Comparison of ENCODE assay signal across 1 cellular context in the genomic region with DNA sequence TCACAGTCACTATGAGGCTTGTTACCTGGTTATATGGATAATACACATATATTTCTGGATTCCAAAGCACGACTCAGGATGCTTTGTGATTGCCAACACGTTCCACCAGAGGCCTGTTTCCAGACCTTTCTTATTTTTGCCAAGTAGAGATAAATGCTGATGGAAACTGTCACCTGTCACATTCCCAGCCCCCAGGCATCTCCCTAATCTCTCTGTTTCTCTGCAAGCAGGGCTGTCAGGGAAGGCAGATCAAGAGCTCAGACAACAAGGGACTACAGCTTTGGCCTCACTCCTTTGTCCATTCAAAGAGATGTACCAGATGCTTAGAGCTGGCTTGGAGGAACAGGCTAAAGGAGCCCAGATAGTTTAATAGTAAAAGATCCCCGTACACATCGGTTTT.
TF ChIP-seq lines count a peak whose summit lies in the region.

No MANE protein-coding gene starts in this region.

TF ChIP-seq in SK-N-SH treated with all-trans-retinoic acid at 6 μM for 48 hours, 23 proteins besides CTCF, POLR2A, EP300 and RAD21 (continued from another document):
- TF ChIP-seq, protein P1, sequence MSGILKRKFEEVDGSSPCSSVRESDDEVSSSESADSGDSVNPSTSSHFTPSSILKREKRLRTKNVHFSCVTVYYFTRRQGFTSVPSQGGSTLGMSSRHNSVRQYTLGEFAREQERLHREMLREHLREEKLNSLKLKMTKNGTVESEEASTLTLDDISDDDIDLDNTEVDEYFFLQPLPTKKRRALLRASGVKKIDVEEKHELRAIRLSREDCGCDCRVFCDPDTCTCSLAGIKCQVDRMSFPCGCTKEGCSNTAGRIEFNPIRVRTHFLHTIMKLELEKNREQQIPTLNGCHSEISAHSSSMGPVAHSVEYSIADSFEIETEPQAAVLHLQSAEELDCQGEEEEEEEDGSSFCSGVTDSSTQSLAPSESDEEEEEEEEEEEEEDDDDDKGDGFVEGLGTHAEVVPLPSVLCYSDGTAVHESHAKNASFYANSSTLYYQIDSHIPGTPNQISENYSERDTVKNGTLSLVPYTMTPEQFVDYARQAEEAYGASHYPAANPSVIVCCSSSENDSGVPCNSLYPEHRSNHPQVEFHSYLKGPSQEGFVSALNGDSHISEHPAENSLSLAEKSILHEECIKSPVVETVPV (CRISPR knock-in tag; IDR thresholded peaks at IDR 0.05): no peak
- TF ChIP-seq, protein P2, sequence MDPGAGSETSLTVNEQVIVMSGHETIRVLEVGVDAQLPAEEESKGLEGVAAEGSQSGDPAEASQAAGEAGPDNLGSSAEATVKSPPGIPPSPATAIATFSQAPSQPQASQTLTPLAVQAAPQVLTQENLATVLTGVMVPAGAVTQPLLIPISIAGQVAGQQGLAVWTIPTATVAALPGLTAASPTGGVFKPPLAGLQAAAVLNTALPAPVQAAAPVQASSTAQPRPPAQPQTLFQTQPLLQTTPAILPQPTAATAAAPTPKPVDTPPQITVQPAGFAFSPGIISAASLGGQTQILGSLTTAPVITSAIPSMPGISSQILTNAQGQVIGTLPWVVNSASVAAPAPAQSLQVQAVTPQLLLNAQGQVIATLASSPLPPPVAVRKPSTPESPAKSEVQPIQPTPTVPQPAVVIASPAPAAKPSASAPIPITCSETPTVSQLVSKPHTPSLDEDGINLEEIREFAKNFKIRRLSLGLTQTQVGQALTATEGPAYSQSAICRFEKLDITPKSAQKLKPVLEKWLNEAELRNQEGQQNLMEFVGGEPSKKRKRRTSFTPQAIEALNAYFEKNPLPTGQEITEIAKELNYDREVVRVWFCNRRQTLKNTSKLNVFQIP (CRISPR knock-in tag; IDR thresholded peaks at IDR 0.05; ENCODE audit: borderline replicate concordance, low read depth): no peak
- TF ChIP-seq GLIS3 (CRISPR knock-in tag; IDR thresholded peaks at IDR 0.05) (no peak), BACH2 (CRISPR knock-in tag; IDR thresholded peaks at IDR 0.05; ENCODE audit: borderline replicate concordance) (no peak)
